23 cellular contexts compared by ENCODE assay signal in genomic region chr13:33578786-33579185, GRCh38.
"Had no signal": no experiment of that assay in that cellular context is flagged by ENCODE, and none has a peak within 500 bp of the region (broad histone marks: within the 10 kb centered on the region; RNA-seq: fewer than 3 reads in every experiment).

No MANE protein-coding gene starts in this region.

- ATAC-seq: activated naive CD4-positive, alpha-beta T cell treated with anti-CD3 and anti-CD28 coated beads, Interleukin-2, amount 50 U/mL, for 72 hours; activated naive CD8-positive, alpha-beta T cell treated with anti-CD3 and anti-CD28 coated beads, Interleukin-2, amount 50 U/mL, for 24 hours; activated T-cell treated with anti-CD3 and anti-CD28 coated beads, Interleukin-2, amount 50 U/mL, for 4 hours; T-cell had no signal

- H3K9me3 Mint-ChIP-seq: activated B cell treated with CpG ODN at 0.5 μM for 24 hours; activated CD4-positive, alpha-beta memory T cell treated with anti-CD3 and anti-CD28 coated beads for 36 hours; activated CD4-positive, alpha-beta T cell treated with anti-CD3 and anti-CD28 coated beads, Interleukin-2, amount 10 ng/mL, durations not matched to agents 24 days and 14 days; activated naive CD8-positive, alpha-beta T cell treated with anti-CD3 and anti-CD28 coated beads, Interleukin-2, amount 50 U/mL, for 24 hours; activated T-cell treated with anti-CD3 and anti-CD28 coated beads, Interleukin-2, amount 50 U/mL, for 4 hours; T-cell had no signal

- H3K27ac Mint-ChIP-seq: activated B cell treated with CpG ODN at 0.5 μM for 24 hours; activated CD4-positive, alpha-beta memory T cell treated with anti-CD3 and anti-CD28 coated beads for 36 hours; activated CD4-positive, alpha-beta T cell treated with anti-CD3 and anti-CD28 coated beads, Interleukin-2, amount 10 ng/mL, durations not matched to agents 24 days and 14 days; activated naive CD8-positive, alpha-beta T cell treated with anti-CD3 and anti-CD28 coated beads, Interleukin-2, amount 50 U/mL, for 24 hours; T-cell had no signal

- H3K4me3 ChIP-seq: cardiac muscle cell, SK-N-MC had no signal

- H3K4me3 Mint-ChIP-seq: activated B cell treated with CpG ODN at 0.5 μM for 24 hours; activated CD4-positive, alpha-beta memory T cell treated with anti-CD3 and anti-CD28 coated beads for 36 hours; activated CD4-positive, alpha-beta T cell treated with anti-CD3 and anti-CD28 coated beads, Interleukin-2, amount 10 ng/mL, durations not matched to agents 24 days and 14 days; activated naive CD8-positive, alpha-beta T cell treated with anti-CD3 and anti-CD28 coated beads, Interleukin-2, amount 50 U/mL, for 24 hours; activated T-cell treated with anti-CD3 and anti-CD28 coated beads, Interleukin-2, amount 50 U/mL, for 4 hours; T-cell had no signal

- H3K27me3 ChIP-seq: cardiac muscle cell had no signal

- H3K36me3 Mint-ChIP-seq: activated CD4-positive, alpha-beta memory T cell treated with anti-CD3 and anti-CD28 coated beads for 36 hours; activated naive CD4-positive, alpha-beta T cell treated with anti-CD3 and anti-CD28 coated beads, Interleukin-2, amount 50 U/mL, for 72 hours; T-cell had no signal

- H3K27me3 Mint-ChIP-seq: activated CD4-positive, alpha-beta T cell treated with anti-CD3 and anti-CD28 coated beads, Interleukin-2, amount 10 ng/mL, durations not matched to agents 24 days and 14 days had no signal

- H3K4me1 Mint-ChIP-seq: activated B cell treated with CpG ODN at 0.5 μM for 24 hours; activated CD4-positive, alpha-beta T cell treated with anti-CD3 and anti-CD28 coated beads, Interleukin-2, amount 10 ng/mL, durations not matched to agents 24 days and 14 days; activated naive CD8-positive, alpha-beta T cell treated with anti-CD3 and anti-CD28 coated beads, Interleukin-2, amount 50 U/mL, for 24 hours; T-cell had no signal

- H3K27ac ChIP-seq: cardiac muscle cell, SK-N-MC had no signal

- H3K36me3 ChIP-seq: cardiac muscle cell had no signal

- DNase-seq: activated B cell treated with CpG ODN at 0.5 μM for 24 hours; activated CD4-positive, alpha-beta memory T cell treated with anti-CD3 and anti-CD28 coated beads for 36 hours; activated CD4-positive, alpha-beta T cell treated with anti-CD3 and anti-CD28 coated beads for 1 hour; activated CD4-positive, alpha-beta T cell treated with anti-CD3 and anti-CD28 coated beads, Interleukin-2, amount 10 ng/mL, durations not matched to agents 24 days and 14 days; activated CD8-positive, alpha-beta memory T cell treated with anti-CD3 and anti-CD28 coated beads for 24 hours; activated effector memory CD4-positive, alpha-beta T cell treated with anti-CD3 and anti-CD28 coated beads, Interleukin-2, amount 50 U/mL, for 16 hours; activated naive CD4-positive, alpha-beta T cell treated with Interleukin-2 at 50 U/mL for 16 hours; activated naive CD8-positive, alpha-beta T cell treated with anti-CD3 and anti-CD28 coated beads, Interleukin-2, amount 50 U/mL, for 24 hours; activated T-cell treated with anti-CD3 and anti-CD28 coated beads, Interleukin-2, amount 50 U/mL, for 4 hours; amniotic stem cell; NCI-H1105 treated with DMSO at 0.1 percent for 48 hours; NCI-H1436 treated with DMSO at 0.1 percent for 48 hours; NCI-H1930; NCI-H446 treated with DMSO at 0.1 percent for 48 hours; NCI-H524 treated with DMSO at 0.1 percent for 48 hours; NCI-H82; SIG-M5; T-cell; T-helper 2 cell; T1000 had no signal
